28 cellular contexts compared by ENCODE assay signal in genomic region chr4:186188107-186188506, GRCh38. TPM values are rescaled to one million over a fixed set of nuclear protein-coding genes. Genes with fewer than 3 reads are reported as not detected.
"Had no signal": no experiment of that assay in that cellular context is flagged by ENCODE, and none has a peak within 500 bp of the region (broad histone marks: within the 10 kb centered on the region; RNA-seq: fewer than 3 reads in every experiment).

No MANE protein-coding gene starts in this region.

- H3K27ac ChIP-seq: stomach, suprapubic skin, testis, thoracic aorta, thyroid gland, tibial artery, upper lobe of left lung, upper lobe of right lung, uterus, vagina had no signal

- H3K36me3 ChIP-seq: stomach, suprapubic skin, thoracic aorta, thyroid gland, tibial artery, tibial nerve, transverse colon, upper lobe of left lung, upper lobe of right lung, uterus, vagina had no signal

- H3K4me3 Mint-ChIP-seq: stimulated activated effector memory CD8-positive, alpha-beta T cell treated with anti-CD3 and anti-CD28 coated beads, Interleukin-12 subunit alpha, Interleukin-12 subunit beta, amount 100 ng/mL, for 72 hours; stimulated activated memory B cell treated with anti-CD40 and anti-IgM and Interleukin-4, amounts not matched to agents 10 μg/mL and 1 μg/mL and 100 μg/mL, for 72 hours; stimulated activated naive B cell treated with anti-CD40 and anti-IgM and Interleukin-4, amounts not matched to agents 10 μg/mL and 1 μg/mL and 100 μg/mL, for 72 hours; stimulated activated naive CD8-positive, alpha-beta T cell treated with anti-CD3 and anti-CD28 coated beads, Interleukin-15, amount 100 ng/mL, for 72 hours; stimulated activated naive CD8-positive, alpha-beta T cell treated with anti-CD3 and anti-CD28 coated beads, Interleukin-15, Interleukin-2, amounts not matched to agents 100 ng/mL and 50 ng/mL, for 24 hours; type B pancreatic cell had no signal

- H3K36me3 Mint-ChIP-seq: type B pancreatic cell had no signal

- H3K9me3 ChIP-seq: stomach, suprapubic skin, testis, thoracic aorta, thyroid gland, tibial artery, tibial nerve, transverse colon, upper lobe of left lung, upper lobe of right lung, uterus, vagina had no signal

- H3K27ac Mint-ChIP-seq: stimulated activated effector memory CD8-positive, alpha-beta T cell treated with anti-CD3 and anti-CD28 coated beads, Interleukin-12 subunit alpha, Interleukin-12 subunit beta, amount 100 ng/mL, for 72 hours; stimulated activated memory B cell treated with anti-CD40 and anti-IgM and Interleukin-4, amounts not matched to agents 10 μg/mL and 1 μg/mL and 100 μg/mL, for 72 hours; stimulated activated naive B cell treated with anti-CD40 and anti-IgM and Interleukin-4, amounts not matched to agents 10 μg/mL and 1 μg/mL and 100 μg/mL, for 72 hours; stimulated activated naive CD8-positive, alpha-beta T cell treated with anti-CD3 and anti-CD28 coated beads, Interleukin-15, amount 100 ng/mL, for 72 hours; stimulated activated naive CD8-positive, alpha-beta T cell treated with anti-CD3 and anti-CD28 coated beads, Interleukin-15, Interleukin-2, amounts not matched to agents 100 ng/mL and 50 ng/mL, for 24 hours; type B pancreatic cell had no signal

- ATAC-seq: stimulated activated effector memory CD8-positive, alpha-beta T cell treated with anti-CD3 and anti-CD28 coated beads, Interleukin-12 subunit alpha, Interleukin-12 subunit beta, amount 100 ng/mL, for 72 hours; stimulated activated memory B cell treated with anti-CD40 and anti-IgM and Interleukin-4, amounts not matched to agents 10 μg/mL and 1 μg/mL and 100 μg/mL, for 72 hours; stimulated activated naive B cell treated with anti-CD40 and anti-IgM and Interleukin-4, amounts not matched to agents 10 μg/mL and 1 μg/mL and 100 μg/mL, for 72 hours; stimulated activated naive CD8-positive, alpha-beta T cell treated with anti-CD3 and anti-CD28 coated beads, Interleukin-15, amount 100 ng/mL, for 72 hours; stimulated activated naive CD8-positive, alpha-beta T cell treated with anti-CD3 and anti-CD28 coated beads, Interleukin-15, Interleukin-2, amounts not matched to agents 100 U/mL and 50 U/mL, for 24 hours; upper lobe of right lung had no signal

- H3K27me3 ChIP-seq: stomach, suprapubic skin, testis, thyroid gland, tibial artery, tibial nerve, transverse colon, upper lobe of left lung, upper lobe of right lung, uterus, vagina had no signal

- H3K4me1 ChIP-seq: uterus had no signal

- DNase-seq: stimulated activated CD4-positive, alpha-beta T cell treated with anti-CD3 and anti-CD28 coated beads, Interleukin-2, amount 100 ng/mL, for 48 hours; stimulated activated CD4-positive, alpha-beta T cell treated with anti-CD3 and anti-CD28 coated beads, Interleukin-4, amount 100 ng/mL, for 1 hour; stimulated activated CD4-positive, alpha-beta T cell treated with anti-CD3 and anti-CD28 coated beads, Interleukin-4, amount 100 ng/mL, for 24 hours; stimulated activated CD4-positive, alpha-beta T cell treated with anti-CD3 and anti-CD28 coated beads, Interleukin-4, amount 100 ng/mL, for 4 hours; stimulated activated CD8-positive, alpha-beta memory T cell treated with anti-CD3 and anti-CD28 coated beads, Interleukin-4, amount 100 ng/mL, for 48 hours; stimulated activated naive B cell treated with anti-CD40 and anti-IgM and Interleukin-4, amounts not matched to agents 10 μg/mL and 1 μg/mL and 100 μg/mL, for 72 hours; stimulated activated naive CD4-positive, alpha-beta T cell; stimulated activated naive CD4-positive, alpha-beta T cell treated with Interleukin-2 at 50 U/mL for 16 hours; stimulated activated naive CD8-positive, alpha-beta T cell treated with anti-CD3 and anti-CD28 coated beads, Interleukin-15, amount 100 ng/mL, for 72 hours; stimulated activated naive CD8-positive, alpha-beta T cell treated with anti-CD3 and anti-CD28 coated beads, Interleukin-15, Interleukin-2, amounts not matched to agents 100 U/mL and 50 U/mL, for 24 hours; stomach; substantia nigra; testis; thyroid gland; tibial artery; transverse colon; trophoblast cell; upper lobe of left lung; upper lobe of right lung; uterus had no signal

- H3K9me3 Mint-ChIP-seq: stimulated activated effector memory CD8-positive, alpha-beta T cell treated with anti-CD3 and anti-CD28 coated beads, Interleukin-12 subunit alpha, Interleukin-12 subunit beta, amount 100 ng/mL, for 72 hours; type B pancreatic cell had no signal

- H3K4me3 ChIP-seq: stomach, suprapubic skin, testis, thoracic aorta, thyroid gland, tibial artery, tibial nerve, transverse colon, upper lobe of left lung, upper lobe of right lung, uterus, vagina had no signal

- H3K4me1 Mint-ChIP-seq: stimulated activated effector memory CD8-positive, alpha-beta T cell treated with anti-CD3 and anti-CD28 coated beads, Interleukin-12 subunit alpha, Interleukin-12 subunit beta, amount 100 ng/mL, for 72 hours had no signal

RNA-seq across cellular contexts. Expression of gene KLKB1, which starts 39.2 kb away (rescaled TPM):
- total RNA-seq: suprapubic skin had no signal
